ENCODE assay signal across 1 cellular context in genomic region chr19:12938054-12938535, GRCh38.
TF ChIP-seq lines count a peak whose summit lies in the region.

No MANE protein-coding gene starts in this region.

TF ChIP-seq in H1, 55 proteins besides CTCF, POLR2A, EP300 and RAD21:
- TF ChIP-seq POLR2AphosphoS5 (IDR thresholded peaks at IDR 0.05; ENCODE audit: low read depth, low read length) (no peak), USF2 (IDR thresholded peaks at IDR 0.05; ENCODE audit: low read length) (peak; percentile 75), KDM4A (IDR thresholded peaks at IDR 0.05; ENCODE audit: low read depth, low read length, severe bottlenecking) (no peak), CREB1 (IDR thresholded peaks at IDR 0.05) (0 out of 2 replicates have a peak, but pooled peaks have one; percentile 64), BCL11A (IDR thresholded peaks at IDR 0.05; ENCODE audit: low read depth in 2 of 2, low read length in 2 of 2) (no peak), PHF8 (conservative IDR thresholded peaks at IDR 0.05; ENCODE audit: low read depth, low read length) (no peak), HDAC2 (IDR thresholded peaks at IDR 0.05; ENCODE audit: borderline replicate concordance in 1 of 2, low read depth in 2 of 2, low read length in 2 of 2) (peak; percentile 98 to 100), SUZ12 (IDR thresholded peaks at IDR 0.05; ENCODE audit: low read length) (peak; percentile 63; the same call in 1 of the 2 replicates), CHD2 (IDR thresholded peaks at IDR 0.05; ENCODE audit: low read length) (peak; percentile 93), KDM1A (IDR thresholded peaks at IDR 0.05; ENCODE audit: borderline replicate concordance, low read length) (peak; percentile 94), TEAD4 (IDR thresholded peaks at IDR 0.05; ENCODE audit: low read depth, low read length) (no peak), CBX8 (IDR thresholded peaks at IDR 0.05; ENCODE audit: borderline replicate concordance, low read depth, low read length) (no peak), E2F6 (IDR thresholded peaks at IDR 0.05) (peak; percentile 66; the same call in 1 of the 2 replicates), JUND (IDR thresholded peaks at IDR 0.05; ENCODE audit: low read length) (0 out of 2 replicates have a peak, but pooled peaks have one; percentile 24), RBBP5 (IDR thresholded peaks at IDR 0.05; ENCODE audit: borderline replicate concordance, low read depth, low read length) (0 out of 2 replicates have a peak, but pooled peaks have one; percentile 3), NANOG (IDR thresholded peaks at IDR 0.05; ENCODE audit: insufficient read depth, low read depth, low read length, poor library complexity, severe bottlenecking) (no peak), EGR1 (IDR thresholded peaks at IDR 0.05; ENCODE audit: borderline replicate concordance, low read depth, low read length) (0 out of 2 replicates have a peak, but pooled peaks have one; percentile 13), ASH2L (IDR thresholded peaks at IDR 0.05; ENCODE audit: low read length) (peak; percentile 5), BACH1 (IDR thresholded peaks at IDR 0.05; ENCODE audit: low read length) (peak; percentile 99), SP2 (IDR thresholded peaks at IDR 0.05; ENCODE audit: low read length) (peak; percentile 83), MAX (IDR thresholded peaks at IDR 0.05) (peak; percentile 24), SP1 (IDR thresholded peaks at IDR 0.05; ENCODE audit: low read depth, low read length) (peak; percentile 100), POU5F1 (IDR thresholded peaks at IDR 0.05; ENCODE audit: low read depth, low read length) (no peak)
